ENCODE assay signal across 21 cellular contexts in genomic region chr15:78828930-78829329, GRCh38. TPM values are rescaled to one million over a fixed set of nuclear protein-coding genes. Genes with fewer than 3 reads are reported as not detected.
DNase-seq lines count a peak whose midpoint lies in the region; ATAC-seq and TF ChIP-seq lines count a peak whose summit lies in the region.
"Had no signal": no experiment of that assay in that cellular context is flagged by ENCODE, and none has a peak within 500 bp of the region (broad histone marks: within the 10 kb centered on the region; RNA-seq: fewer than 3 reads in every experiment).

No MANE protein-coding gene starts in this region.

- H3K27ac ChIP-seq in right cardiac atrium (ENCODE audit: low read length) (no peak overlapping the region), VCaP (peak overlapping the region; percentile 28; the same call in 1 of the 2 replicates)
- H3K27ac ChIP-seq: BLaER1 had no signal

- H3K4me1 ChIP-seq in right cardiac atrium (ENCODE audit: control insufficient read depth, insufficient read depth, low read length) = peaks cover 7% of the 10 kb centered on the region

- ATAC-seq in Right ventricle myocardium superior (ENCODE audit: poor library complexity) (peak; percentile 29), right cardiac atrium (no peak), HG03460 (IDR thresholded peaks at IDR 0.05; ENCODE audit: unreplicated experiment) (no peak)
- ATAC-seq: CD8-positive, alpha-beta T cell; HepG2 had no signal

- no peak for TF ChIP-seq CTCF in VCaP (conservative IDR thresholded peaks at IDR 0.05)

- H3K27me3 ChIP-seq in right cardiac atrium (ENCODE audit: control insufficient read depth, insufficient read depth) = no peaks in the 10 kb centered on the region
- H3K27me3 ChIP-seq: BLaER1 had no signal

- DNase-seq in Right ventricle myocardium superior (no peak), right cardiac atrium (no peak), H4 (ENCODE audit: low spot score) (peak; percentile 19), mucosa of gallbladder (ENCODE audit: low spot score) (peak; percentile 57), NCI-H226 (no peak), GDM1 (lab: John Stamatoyannopoulos, UW) (no peak)
- DNase-seq: Calu3; CD8-positive, alpha-beta T cell; EL; KG1; NCI-H1048; NCI-H146; NCI-H2081; NCI-H2171 treated with DMSO at 0.1 percent for 48 hours; NCI-H446 treated with DMSO at 0.1 percent for 48 hours; NCI-H748 treated with DMSO at 0.1 percent for 48 hours; RPMI8226 had no signal

- H3K9me3 ChIP-seq in right cardiac atrium (ENCODE audit: control insufficient read depth, low read length) = no peaks in the 10 kb centered on the region
- H3K9me3 ChIP-seq: BLaER1 had no signal

- intact Hi-C loops in Right ventricle myocardium superior (cut with DNase I) = no loop called here
- intact Hi-C loops in right cardiac atrium (cut with DNase I) = no loop called here

- no peak overlapping the region for H3K4me3 ChIP-seq in right cardiac atrium (ENCODE audit: low read length)
- H3K4me3 ChIP-seq: BLaER1 had no signal

- WGBS in right cardiac atrium = 61% methylated on average over 2 of the region's 2 CpGs

RNA-seq across cellular contexts. Expression of gene ADAMTS7, which starts 17.7 kb away (rescaled TPM):
- total RNA-seq in Right ventricle myocardium superior = 31.0 TPM
- 10 to 100 TPM; 38.8 to 85.9 (median 82.0) TPM for total RNA-seq in right cardiac atrium
- polyA plus RNA-seq in right cardiac atrium = 40.3 TPM
- total RNA-seq in H4 (2014; rRNA removed; shearing (Covaris generic)) = 1.5 and 5.5 TPM in 2 replicates
- total RNA-seq in mucosa of gallbladder = 13.8 TPM
- total RNA-seq: CD8-positive, alpha-beta T cell had no signal

RNA-seq across cellular contexts. Expression of gene MORF4L1, which starts 43.8 kb away (rescaled TPM):
- 330 TPM for total RNA-seq in Right ventricle myocardium superior
- 100 to 1,000 TPM; 347 to 402 (median 376) TPM for total RNA-seq in right cardiac atrium
- 296 TPM for polyA plus RNA-seq in right cardiac atrium
- total RNA-seq in H4 (2014; rRNA removed; shearing (Covaris generic)) = 382 and 419 TPM in 2 replicates
- total RNA-seq in mucosa of gallbladder = 309 TPM

Comparison
In these comparisons a context has a peak if more than half of its experiments do, and no peak if none do; other contexts are left out.
1. DNase-seq: peak in H4 (single experiment) and mucosa of gallbladder (single experiment); none in Right ventricle myocardium superior (single experiment), right cardiac atrium (0 of 3), NCI-H226 (single experiment) and GDM1 (single experiment).